9 cellular contexts compared by ENCODE assay signal in genomic region chr15:32388050-32388648, GRCh38. TPM values are rescaled to one million over a fixed set of nuclear protein-coding genes. Genes with fewer than 3 reads are reported as not detected.
DNase-seq lines count a peak whose midpoint lies in the region; ATAC-seq, FAIRE-seq and TF ChIP-seq lines count a peak whose summit lies in the region.
"Not testable (repeated sequence)": the region's sequence is repeated elsewhere in the genome, so short reads cannot be mapped to it uniquely, and the experiment has no call there.
"Had no signal": no experiment of that assay in that cellular context is flagged by ENCODE, and none has a peak within 500 bp of the region (broad histone marks: within the 10 kb centered on the region; RNA-seq: fewer than 3 reads in every experiment).

No MANE protein-coding gene starts in this region.

- H3K27me3 ChIP-seq in DND-41 (ENCODE audit: insufficient read depth, low read length, poor library complexity); IMR-90 (ENCODE audit: control insufficient read depth, insufficient read depth, low read length); HepG2 (ENCODE audit: control insufficient read depth in 1 of 2, insufficient read depth in 2 of 2, low read length in 2 of 2); pancreas: not testable (repeated sequence)

- not testable (repeated sequence) for TF ChIP-seq EP300 in HepG2 (IDR thresholded peaks at IDR 0.05; ENCODE audit: low read depth in 2 of 2, low read length in 2 of 2); HepG2 (CRISPR knock-in tag; IDR thresholded peaks at IDR 0.05; ENCODE audit: borderline replicate concordance)

- H3K27me3 Mint-ChIP-seq in activated CD8-positive, alpha-beta T cell treated with anti-CD3 and anti-CD28 coated beads, Interleukin-2, amount 10 ng/mL, durations not matched to agents 7 days and 5 days (ENCODE audit: low read depth); chondrocyte (ENCODE audit: low read depth): not testable (repeated sequence)

- not testable (repeated sequence) for H2AK5ac ChIP-seq in IMR-90 (ENCODE audit: low read depth, low read length)

- H3K14ac ChIP-seq in IMR-90 (replicated peaks; ENCODE audit: low read depth, low read length): not testable (repeated sequence)

- not testable (repeated sequence) for H4K5ac ChIP-seq in IMR-90 (ENCODE audit: low read depth, low read length)

- CTCF ChIA-PET in IMR-90 (lab: Yijun Ruan, JAX); activated CD8-positive, alpha-beta T cell treated with anti-CD3 and anti-CD28 coated beads, Interleukin-2, amount 10 ng/mL, durations not matched to agents 7 days and 5 days (lab: Charles Lee); HepG2 (lab: Yijun Ruan, JAX; ENCODE audit: low intra/inter-chr PET ratio, low total read pairs): not testable (repeated sequence)

- no CpG with 5 or more reads among the region's 14 CpGs for WGBS in IMR-90 (ENCODE audit: extremely low coverage in 2 of 2, insufficient read length in 1 of 2), 2 experiments
- WGBS in HepG2 (ENCODE audit: low lambda C conversion rate): no CpG with 5 or more reads among the region's 14 CpGs
- WGBS in pancreas, 2 donors: 80% methylated on average over 3 of the region's 14 CpGs; no CpG with 5 or more reads in 1 of the 2 donors

- not testable (repeated sequence) for H3K9me3 ChIP-seq in DND-41 (ENCODE audit: insufficient read depth, low read length, severe bottlenecking); IMR-90 (ENCODE audit: control insufficient read depth, insufficient read depth, low read length); HepG2 (ENCODE audit: low read length); pancreas

- not testable (repeated sequence) for H4K91ac ChIP-seq in IMR-90 (ENCODE audit: insufficient read depth, low read depth, low read length)

- in situ Hi-C loops in IMR-90 (cut with MboI; ENCODE audit: low sequenced_read_pairs); HepG2 (cut with HindIII; ENCODE audit: extremely low pct_ligation_motif_present, low pct_unique_long_range_greater_than_20kb): not testable (repeated sequence)

- H2BK120ac ChIP-seq in IMR-90 (ENCODE audit: low read depth, low read length): not testable (repeated sequence)

- H2BK20ac ChIP-seq in IMR-90 (ENCODE audit: low read depth, low read length): not testable (repeated sequence)

- dilution Hi-C loops in IMR-90 (cut with HindIII; ENCODE audit: low sequenced_read_pairs, unreplicated experiment): not testable (repeated sequence)

- H3K27ac ChIP-seq in DND-41 (ENCODE audit: low read length); IMR-90 (ENCODE audit: insufficient read depth, low read length); HepG2 (ENCODE audit: extremely low read length, insufficient read depth, low read length); pancreas: not testable (repeated sequence)

- H3K9ac ChIP-seq in DND-41 (ENCODE audit: low read depth, low read length); IMR-90 (ENCODE audit: low read depth, low read length); HepG2 (ENCODE audit: insufficient read depth, low read depth, low read length): not testable (repeated sequence)

- H3K56ac ChIP-seq in IMR-90 (ENCODE audit: extremely low read depth, insufficient read depth, low read length): not testable (repeated sequence)

- not testable (repeated sequence) for H3K79me1 ChIP-seq in IMR-90 (ENCODE audit: low read depth in 1 of 2, low read length in 2 of 2)

- ATAC-seq in DND-41 (ENCODE audit: insufficient read depth, low read depth) (0 out of 3 replicates have a peak, but pooled peaks have one; percentile 37), IMR-90 (ENCODE audit: low read depth) (peak; percentile 68), SK-N-SH treated with all-trans-retinoic acid at 6 μM for 48 hours (peak; percentile 32; the same call in 1 of the 3 replicates), HepG2 (peak; percentile 87), pancreas (peak in 3 of 4 donors; percentile 64 to 84 (median 74))
- ATAC-seq in activated CD8-positive, alpha-beta T cell treated with anti-CD3 and anti-CD28 coated beads, Interleukin-2, amount 10 ng/mL, durations not matched to agents 7 days and 5 days: peak; percentile 51

- not testable (repeated sequence) for H3K36me3 ChIP-seq in DND-41 (ENCODE audit: insufficient read depth, low read length); IMR-90 (ENCODE audit: control insufficient read depth, insufficient read depth, low read length); HepG2 (replicated peaks in 1 of 2; ENCODE audit: control insufficient read depth in 1 of 2, insufficient read depth in 2 of 2, low read length in 2 of 2); pancreas

- not testable (repeated sequence) for H2AFZ ChIP-seq in DND-41 (ENCODE audit: low read depth, low read length); IMR-90 (replicated peaks; ENCODE audit: low read length, poor library complexity); HepG2 (ENCODE audit: low read length)

- not testable (repeated sequence) for H2AK9ac ChIP-seq in IMR-90 (replicated peaks; ENCODE audit: low read depth, low read length, poor library complexity)

- not testable (repeated sequence) for H4K20me1 ChIP-seq in DND-41 (ENCODE audit: insufficient read depth, low read length); IMR-90 (ENCODE audit: insufficient read depth, low read length); HepG2 (ENCODE audit: insufficient read depth, low read length)

- not testable (repeated sequence) for H3K79me2 ChIP-seq in DND-41 (ENCODE audit: insufficient read depth, low read length); HepG2 (ENCODE audit: insufficient read depth, low read length)

- not testable (repeated sequence) for TF ChIP-seq RAD21 in IMR-90 (IDR thresholded peaks at IDR 0.05; ENCODE audit: low read length); HepG2 (CRISPR knock-in tag; IDR thresholded peaks at IDR 0.05)

- not testable (repeated sequence) for H3K4me3 ChIP-seq in DND-41 (ENCODE audit: low read depth in 1 of 2, low read length in 2 of 2); IMR-90 (ENCODE audit: insufficient read depth, low read depth, low read length); HepG2 (replicated peaks in 1 of 3; ENCODE audit: insufficient read depth in 1 of 3, low read depth in 2 of 3, low read length in 3 of 3); pancreas

- H3K4ac ChIP-seq in IMR-90 (ENCODE audit: low read depth, low read length): not testable (repeated sequence)

- H3K9me1 ChIP-seq in IMR-90 (ENCODE audit: insufficient read depth, low read length): not testable (repeated sequence)

- not testable (repeated sequence) for H4K8ac ChIP-seq in IMR-90 (ENCODE audit: low read depth in 2 of 2, low read length in 2 of 2)

- not testable (repeated sequence) for TF ChIP-seq POLR2A in IMR-90 (IDR thresholded peaks at IDR 0.05; ENCODE audit: low read depth, low read length); HepG2 (IDR thresholded peaks at IDR 0.05; ENCODE audit: insufficient read depth in 1 of 2, low read depth in 2 of 2, low read length in 2 of 2)

- not testable (repeated sequence) for H3K4me1 ChIP-seq in DND-41 (ENCODE audit: insufficient read depth, low read length); IMR-90 (ENCODE audit: control insufficient read depth, insufficient read depth, low read length); HepG2 (ENCODE audit: insufficient read depth, low read length); pancreas

- H3K4me2 ChIP-seq in DND-41 (ENCODE audit: insufficient read depth, low read length); IMR-90 (ENCODE audit: low read depth, low read length); HepG2 (ENCODE audit: low read depth, low read length): not testable (repeated sequence)

- H3K27ac Mint-ChIP-seq in activated CD8-positive, alpha-beta T cell treated with anti-CD3 and anti-CD28 coated beads, Interleukin-2, amount 10 ng/mL, durations not matched to agents 7 days and 5 days; chondrocyte (ENCODE audit: unreplicated experiment): not testable (repeated sequence)

- H3K4me1 Mint-ChIP-seq in activated CD8-positive, alpha-beta T cell treated with anti-CD3 and anti-CD28 coated beads, Interleukin-2, amount 10 ng/mL, durations not matched to agents 7 days and 5 days (ENCODE audit: low read depth); chondrocyte (ENCODE audit: low read depth): not testable (repeated sequence)

- not testable (repeated sequence) for H3K9me3 Mint-ChIP-seq in activated CD8-positive, alpha-beta T cell treated with anti-CD3 and anti-CD28 coated beads, Interleukin-2, amount 10 ng/mL, durations not matched to agents 7 days and 5 days (ENCODE audit: insufficient read depth); chondrocyte (ENCODE audit: low read depth)

- POLR2A ChIA-PET in IMR-90 (lab: Charles Lee; ENCODE audit: unreplicated experiment); activated CD8-positive, alpha-beta T cell treated with anti-CD3 and anti-CD28 coated beads, Interleukin-2, amount 10 ng/mL, durations not matched to agents 7 days and 5 days (lab: Charles Lee); HepG2 (lab: Yijun Ruan, JAX): not testable (repeated sequence)

- not testable (repeated sequence) for H2BK15ac ChIP-seq in IMR-90 (ENCODE audit: low read depth, low read length)

- not testable (repeated sequence) for H3K18ac ChIP-seq in IMR-90 (ENCODE audit: low read depth, low read length)

- not testable (repeated sequence) for H3K4me3 Mint-ChIP-seq in activated CD8-positive, alpha-beta T cell treated with anti-CD3 and anti-CD28 coated beads, Interleukin-2, amount 10 ng/mL, durations not matched to agents 7 days and 5 days; chondrocyte (ENCODE audit: unreplicated experiment)

- TF ChIP-seq CTCF in DND-41 (IDR thresholded peaks at IDR 0.05; ENCODE audit: borderline replicate concordance, extremely low read depth, low read length, poor library complexity, severe bottlenecking); IMR-90 (conservative IDR thresholded peaks at IDR 0.05; ENCODE audit: low read depth, low read length); HepG2 (CRISPR knock-in tag; IDR thresholded peaks at IDR 0.05); pancreas (IDR thresholded peaks at IDR 0.05): not testable (repeated sequence)
- peak; percentile 19 for TF ChIP-seq CTCF in chondrocyte (IDR thresholded peaks at IDR 0.05)

- H2BK5ac ChIP-seq in IMR-90 (ENCODE audit: low read depth, low read length, poor library complexity, severe bottlenecking): not testable (repeated sequence)

- intact Hi-C loops in IMR-90 (cut with micrococcal nuclease); HepG2 (cut with micrococcal nuclease; ENCODE audit: unreplicated experiment); pancreas (cut with DNase I): not testable (repeated sequence)

- not testable (repeated sequence) for H3K36me3 Mint-ChIP-seq in activated CD8-positive, alpha-beta T cell treated with anti-CD3 and anti-CD28 coated beads, Interleukin-2, amount 10 ng/mL, durations not matched to agents 7 days and 5 days (ENCODE audit: low read depth); chondrocyte (ENCODE audit: low read depth)

- FAIRE-seq in HepG2 (lab: Jason Lieb, UNC); pancreas (lab: Jason Lieb, UNC): not testable (repeated sequence)

- not testable (repeated sequence) for DNase-seq in DND-41; IMR-90; activated CD8-positive, alpha-beta T cell treated with anti-CD3 and anti-CD28 coated beads, Interleukin-2, amount 10 ng/mL, durations not matched to agents 7 days and 5 days; chondrocyte (ENCODE audit: low spot score); HepG2 (ENCODE audit: low spot score); pancreas

- not testable (repeated sequence) for H3K23ac ChIP-seq in IMR-90 (ENCODE audit: low read depth, low read length)

- BruUV-seq in IMR-90 (replicated peaks; lab: Mats Ljungman, UMichigan); HepG2 (replicated peaks; lab: Mats Ljungman, UMichigan): not testable (repeated sequence)

RNA-seq across cellular contexts. Expression of gene GOLGA8K, which starts 14.9 kb away (rescaled TPM):
- total RNA-seq in IMR-90 (2012; rRNA removed): not detected in 2 replicates
- polyA plus RNA-seq in IMR-90 (2012; rRNA removed): not detected in 2 replicates
- polyA plus RNA-seq in IMR-90 (2012; cell fraction: cytosol; rRNA removed): not detected in 2 replicates
- 0.09 TPM in 1 of 2 replicates, not detected in the other for polyA plus RNA-seq in IMR-90 (2012; cell fraction: nucleus; rRNA removed; ENCODE audit: low replicate concordance)
- total RNA-seq in activated CD8-positive, alpha-beta T cell treated with anti-CD3 and anti-CD28 coated beads, Interleukin-2, amount 10 ng/mL, durations not matched to agents 7 days and 5 days: under 1 TPM in 1 of 2 experiments, not detected in 1; 0.68 TPM
- 1.3 to 2.0 TPM (median 1.7 TPM) in 3 replicates for total RNA-seq in chondrocyte
- not detected in 2 replicates for total RNA-seq in HepG2 (2016; rRNA removed; fragmentation: Illumina TruSeq; extraction: Trizol)
- not detected in 2 replicates for total RNA-seq in HepG2 (2016; cell fraction: cytosol; rRNA removed; fragmentation: Illumina TruSeq; extraction: Trizol; ENCODE audit: low read depth)
- total RNA-seq in HepG2 (2016; cell fraction: insoluble cytoplasmic fraction; rRNA removed; fragmentation: Illumina TruSeq; extraction: Trizol): 0.09 TPM in 1 of 2 replicates, not detected in the other
- not detected in 2 replicates for total RNA-seq in HepG2 (2016; cell fraction: membrane; rRNA removed; fragmentation: Illumina TruSeq; extraction: Trizol)
- total RNA-seq in HepG2 (2016; cell fraction: nucleus; rRNA removed; fragmentation: Illumina TruSeq; extraction: Trizol): 0.25 TPM in 1 of 2 replicates, not detected in the other
- polyA plus RNA-seq in HepG2 (2011; rRNA removed): 0.08 and 0.12 TPM in 2 replicates
- polyA plus RNA-seq in HepG2 (2011; cell fraction: cytosol; rRNA removed): not detected in 2 replicates
- 0.23 and 0.55 TPM in 2 replicates for polyA plus RNA-seq in HepG2 (2011; cell fraction: nucleus; rRNA removed)
- polyA plus RNA-seq in HepG2 (2012): 0.15 and 0.46 TPM in 2 replicates
- not detected in 2 replicates for polyA plus RNA-seq in HepG2 (2016; cell fraction: cytosol; fragmentation: Illumina TruSeq; extraction: Trizol; ENCODE audit: low read depth)
- polyA plus RNA-seq in HepG2 (2016; cell fraction: insoluble cytoplasmic fraction; fragmentation: Illumina TruSeq; extraction: Trizol; ENCODE audit: low read depth): not detected in 2 replicates
- polyA plus RNA-seq in HepG2 (2016; cell fraction: membrane; fragmentation: Illumina TruSeq; extraction: Trizol; ENCODE audit: low read depth): not detected in 2 replicates
- polyA plus RNA-seq in HepG2 (2016; cell fraction: nucleus; fragmentation: Illumina TruSeq; extraction: Trizol; ENCODE audit: insufficient read depth, low read depth): 0.36 and 0.75 TPM in 2 replicates
- 0.26 and 0.28 TPM in 2 replicates for polyA minus RNA-seq in HepG2 (2011; rRNA and poly(A)+ RNA removed; ENCODE audit: low replicate concordance)
- not detected in 2 replicates for polyA minus RNA-seq in HepG2 (2011; cell fraction: cytosol; rRNA and poly(A)+ RNA removed)
- polyA minus RNA-seq in HepG2 (2011; cell fraction: nucleus; rRNA and poly(A)+ RNA removed): 0.64 and 1.5 TPM in 2 replicates
- 1 to 10 TPM; 1.1 to 2.6 (median 1.7) TPM for total RNA-seq in pancreas
- 1 to 10 TPM in 1 of 2 donors, under 1 TPM in 1; 0.23 to 1.7 TPM for polyA plus RNA-seq in pancreas
- total RNA-seq: A172, HFFc6 had no signal

Comparison
In these comparisons a context has a peak if more than half of its experiments do, and no peak if none do; other contexts are left out.
1. ATAC-seq: peak in every context shown above with its lines; median percentile 87 in HepG2; 74 in pancreas; 68 in IMR-90; 51 in activated CD8-positive, alpha-beta T cell treated with anti-CD3 and anti-CD28 coated beads, Interleukin-2, amount 10 ng/mL, durations not matched to agents 7 days and 5 days; 37 in DND-41; 32 in SK-N-SH treated with all-trans-retinoic acid at 6 μM for 48 hours.